ENCODE assay signal across 8 cellular contexts in the genomic region with DNA sequence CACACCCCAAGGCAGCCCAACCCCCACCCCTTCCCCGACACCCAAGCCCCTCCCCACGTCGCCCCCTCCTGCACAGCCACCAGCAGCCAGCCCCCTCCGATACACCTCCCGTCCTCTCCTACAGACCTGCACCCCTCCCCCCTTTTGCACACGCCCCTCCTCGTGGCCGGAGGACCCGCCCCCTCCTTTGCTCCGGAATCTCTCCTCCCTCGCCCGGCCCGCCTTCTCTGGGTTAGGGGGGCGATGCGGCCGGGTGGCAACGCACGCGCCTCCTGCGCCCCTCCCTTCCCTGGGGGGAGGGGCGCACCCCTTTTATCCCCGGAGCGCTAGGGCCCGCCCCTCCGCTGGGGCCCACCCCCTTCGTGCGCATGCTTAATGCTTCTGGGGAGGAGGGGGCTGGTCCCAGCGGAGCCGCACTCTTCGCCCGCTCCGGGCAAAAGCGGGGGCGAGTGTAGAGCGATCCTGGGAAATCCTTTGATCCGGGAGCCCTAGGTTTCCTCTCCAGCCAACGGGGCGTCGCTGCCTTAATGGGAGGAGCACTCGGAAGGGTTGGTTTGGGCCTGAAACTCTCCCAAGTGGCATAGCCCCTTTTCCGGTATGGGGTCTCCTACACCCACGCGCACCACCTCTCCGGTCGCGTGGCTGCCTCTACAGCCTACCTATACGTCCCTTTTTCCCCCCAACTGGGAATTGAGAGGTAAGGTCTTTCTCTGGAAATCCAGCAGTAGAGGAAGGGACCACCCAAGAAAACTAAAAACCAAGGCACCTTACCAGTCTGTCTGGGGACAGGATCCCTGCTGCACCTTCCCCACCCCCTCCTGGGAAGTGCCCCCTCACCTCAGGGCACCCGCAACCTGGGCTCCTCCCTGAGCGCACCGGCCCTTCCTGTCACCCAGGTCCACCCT. TPM values are rescaled to one million over a fixed set of nuclear protein-coding genes. Genes with fewer than 3 reads are reported as not detected.
DNase-seq lines count a peak whose midpoint lies in the region; ATAC-seq and TF ChIP-seq lines count a peak whose summit lies in the region.

No MANE protein-coding gene starts in this region.

- no peaks in the 10 kb centered on the region for H3K36me3 ChIP-seq in Caco-2 (ENCODE audit: control insufficient read depth, insufficient read depth, low read length)

- POLR2A ChIA-PET in Caco-2 (lab: Charles Lee): no interaction called here

- H3K4me1 Mint-ChIP-seq in Caco-2 (ENCODE audit: low read depth, unreplicated experiment): peaks cover 8% of the 10 kb centered on the region

- 4 to 6% methylated on average over 27 to 32 of the region's 50 CpGs for WGBS in lower leg skin, 2 donors

- CTCF ChIA-PET in Caco-2 (lab: Charles Lee): no interaction called here

- no peak for TF ChIP-seq POLR2A in lower leg skin (IDR thresholded peaks at IDR 0.05)

- no peaks in the 10 kb centered on the region for H3K9me3 ChIP-seq in Caco-2

- H3K4me3 Mint-ChIP-seq in Caco-2 (ENCODE audit: unreplicated experiment): peak overlapping the region; percentile 94

- H3K27ac Mint-ChIP-seq in Caco-2 (ENCODE audit: unreplicated experiment): peak overlapping the region; percentile 29

- H3K27me3 Mint-ChIP-seq in Caco-2 (ENCODE audit: insufficient read depth, unreplicated experiment): no peaks in the 10 kb centered on the region

- 0 out of 2 replicates have a peak, but pooled peaks cover 10% of the 10 kb centered on the region for H3K4me1 ChIP-seq in Caco-2

- BruUV-seq in Caco-2 (replicated peaks; lab: Mats Ljungman, UMichigan): TSS peak; percentile 65

- intact Hi-C loops in Caco-2 (cut with micrococcal nuclease; ENCODE audit: unreplicated experiment) (loop anchor here (1.0 kb wide), 1 partner anchor 20 kb away; a partner anchor contains a TSS), lower leg skin (cut with DNase I; ENCODE audit: low total_unique reads) (no loop called here)

- peak overlapping the region; percentile 59 for H3K4me3 ChIP-seq in Caco-2 (ENCODE audit: low read depth, low read length)
- peak overlapping the region; percentile 37 for H3K4me3 ChIP-seq in lower leg skin (ENCODE audit: low read depth, poor library complexity, severe bottlenecking)

- DNase-seq in Caco-2 (peak; percentile 88 to 92), NCI-H748 treated with DMSO at 0.1 percent for 48 hours (lab: John Stamatoyannopoulos, UW) (peak; percentile 92), ecto neural progenitor cell (ENCODE audit: low spot score) (peak; percentile 95), lower leg skin (ENCODE audit: low spot score in 2 of 2) (peak; percentile 66 to 95)
- peak; percentile 88 for DNase-seq in activated CD8-positive, alpha-beta memory T cell treated with anti-CD3 and anti-CD28 coated beads for 24 hours
- DNase-seq in stimulated activated CD4-positive, alpha-beta T cell treated with anti-CD3 and anti-CD28 coated beads, Interleukin-4, amount 100 ng/mL, for 48 hours (ENCODE audit: low read depth in 2 of 2): peak; percentile 47 to 66

- H3K36me3 Mint-ChIP-seq in Caco-2 (ENCODE audit: insufficient read depth, unreplicated experiment): peaks cover 46% of the 10 kb centered on the region

- TF ChIP-seq CTCF in Caco-2 (IDR thresholded peaks at IDR 0.05; ENCODE audit: insufficient read depth in 1 of 2, low read depth in 1 of 2, low read length in 1 of 2, severe bottlenecking in 1 of 2, unreplicated experiment in 1 of 2) (no peak), lower leg skin (IDR thresholded peaks at IDR 0.05) (no peak)

- ATAC-seq in HG03460 (IDR thresholded peaks at IDR 0.05; ENCODE audit: unreplicated experiment): peak; percentile 15
- ATAC-seq in HG03025 (IDR thresholded peaks at IDR 0.05; ENCODE audit: low FRiP score, unreplicated experiment): no peak

- no peaks in the 10 kb centered on the region for H3K27me3 ChIP-seq in Caco-2 (replicated peaks; ENCODE audit: control insufficient read depth, insufficient read depth, low read length)

- H3K9me3 Mint-ChIP-seq in Caco-2 (ENCODE audit: unreplicated experiment): no peaks in the 10 kb centered on the region

RNA-seq across cellular contexts. Expression of a gene that starts 1.9 kb away (rescaled TPM):
- total RNA-seq in Caco-2 (2022) (13.9 and 14.7 TPM in 2 replicates), lower leg skin (1 to 10 TPM; 4.7 to 9.9 (median 5.4) TPM)

RNA-seq across cellular contexts. Expression of a gene that starts 19.6 kb away (rescaled TPM):
- 24.6 and 27.5 TPM in 2 replicates for total RNA-seq in Caco-2 (2022)
- total RNA-seq in lower leg skin: 10 to 100 TPM in 2 of 4 donors, 1 to 10 TPM in 2; 4.4 to 16.6 (median 9.9) TPM

RNA-seq across cellular contexts. Expression of a gene that starts 29.9 kb away (rescaled TPM):
- total RNA-seq in Caco-2 (2022) (34.4 and 37.2 TPM in 2 replicates), lower leg skin (10 to 100 TPM in 1 of 4 donors, 1 to 10 TPM in 3; 7.3 to 10.8 (median 9.2) TPM)

RNA-seq across cellular contexts. Expression of a gene that starts 36.7 kb away (rescaled TPM):
- total RNA-seq in Caco-2 (2022) (10.3 and 11.5 TPM in 2 replicates), lower leg skin (under 1 TPM in 3 of 4 donors, not detected in 1; 0.36 to 0.59 (median 0.52) TPM)

RNA-seq across cellular contexts. Expression of a gene that starts 53.3 kb away (rescaled TPM):
- total RNA-seq in Caco-2 (2022): 113 and 132 TPM in 2 replicates
- total RNA-seq in lower leg skin: 10 to 100 TPM; 20.6 to 35.2 (median 27.5) TPM
